ENCODE assay signal across 8 cellular contexts in genomic region chr12:114684870-114685273, GRCh38. TPM values are rescaled to one million over a fixed set of nuclear protein-coding genes. Genes with fewer than 3 reads are reported as not detected.
A peak's percentile ranks its signal among the peaks of the same experiment; 100 is the strongest.
DNase-seq lines count a peak whose midpoint lies in the region; ATAC-seq, FAIRE-seq and TF ChIP-seq lines count a peak whose summit lies in the region.

No MANE protein-coding gene starts in this region.

- H3K18ac ChIP-seq in trophoblast cell (ENCODE audit: low read length), result peak overlapping the region; percentile 95

- H3K4me3 ChIP-seq in CD8-positive, alpha-beta T cell (ENCODE audit: low read depth, low read length), result peak overlapping the region; percentile 44
- H3K4me3 ChIP-seq in SK-N-MC, result peak overlapping the region; percentile 75
- peak overlapping the region; percentile 64 for H3K4me3 ChIP-seq in trophoblast cell (ENCODE audit: low read depth, low read length)

- peak overlapping the region; percentile 68 for H3K4me2 ChIP-seq in trophoblast cell (ENCODE audit: low read length)

- peaks cover 78% of the 10 kb centered on the region for H3K79me1 ChIP-seq in trophoblast cell (ENCODE audit: low read length)

- no peak for DNase-seq in CD8-positive, alpha-beta T cell
- DNase-seq in SK-N-MC (ENCODE audit: low read depth, low spot score) (no peak), foreskin keratinocyte (no peak), trophoblast cell (no peak), frontal cortex (ENCODE audit: low spot score in 2 of 2) (no peak)
- DNase-seq in stimulated activated CD4-positive, alpha-beta T cell treated with anti-CD3 and anti-CD28 coated beads, Interleukin-15, amount 100 ng/mL, for 24 hours, result no peak

- POLR2A ChIA-PET in CD8-positive, alpha-beta T cell (lab: Charles Lee), result no interaction called here

- H3K9ac ChIP-seq in SK-N-MC (ENCODE audit: insufficient read length) (peak overlapping the region; percentile 78), trophoblast cell (ENCODE audit: low read length) (peak overlapping the region; percentile 65)

- H2BK120ac ChIP-seq in trophoblast cell (ENCODE audit: insufficient read depth, low read length, poor library complexity), result peak overlapping the region; percentile 93

- H3K27ac Mint-ChIP-seq in CD8-positive, alpha-beta T cell, result no peak overlapping the region

- H3K4me1 ChIP-seq in CD8-positive, alpha-beta T cell (ENCODE audit: insufficient read depth, low read length), result peaks cover 25% of the 10 kb centered on the region
- H3K4me1 ChIP-seq in foreskin keratinocyte (no peaks in the 10 kb centered on the region), trophoblast cell (ENCODE audit: control insufficient read depth in 1 of 2, insufficient read depth in 2 of 2, low read length in 2 of 2) (peaks cover 39 to 40% of the 10 kb centered on the region in 2 experiments)

- H4K91ac ChIP-seq in trophoblast cell (ENCODE audit: low read depth, low read length), result peak overlapping the region; percentile 96

- WGBS in trophoblast cell (ENCODE audit: extremely low coverage, insufficient coverage, insufficient read length), result no CpG with 5 or more reads among the region's 24 CpGs

- no peaks in the 10 kb centered on the region for H3K36me3 Mint-ChIP-seq in CD8-positive, alpha-beta T cell

- CTCF ChIA-PET in CD8-positive, alpha-beta T cell (lab: Charles Lee), result interaction anchor here (0.7 to 1.8 kb wide), 2 partner anchors 22 to 201 kb away, joined by 3 to 6 read pairs; no protein-coding TSS in a partner anchor

- peaks cover 82% of the 10 kb centered on the region for H3K27me3 Mint-ChIP-seq in CD8-positive, alpha-beta T cell (ENCODE audit: low read depth)

- intact Hi-C loops in CD8-positive, alpha-beta T cell (cut with DNase I, micrococcal nuclease), result no loop called here

- peak overlapping the region; percentile 95 for H3K4ac ChIP-seq in trophoblast cell (ENCODE audit: low read depth, low read length)

- peak overlapping the region; percentile 83 for H4K12ac ChIP-seq in trophoblast cell (ENCODE audit: low read depth, low read length)

- H3K14ac ChIP-seq in trophoblast cell (ENCODE audit: low read length), result peak overlapping the region; percentile 93

- peaks cover 30% of the 10 kb centered on the region for H3K4me1 Mint-ChIP-seq in CD8-positive, alpha-beta T cell (ENCODE audit: low read depth)

- H3K9me3 Mint-ChIP-seq in CD8-positive, alpha-beta T cell, result no peaks in the 10 kb centered on the region

- peaks cover 34% of the 10 kb centered on the region for H3K27me3 ChIP-seq in CD8-positive, alpha-beta T cell (ENCODE audit: insufficient read depth, low read length)
- H3K27me3 ChIP-seq in foreskin keratinocyte (no peaks in the 10 kb centered on the region), trophoblast cell (ENCODE audit: insufficient read depth, low read length) (no peaks in the 10 kb centered on the region)

- peak overlapping the region; percentile 87 for H4K8ac ChIP-seq in trophoblast cell (ENCODE audit: low read depth, low read length)

- H2BK12ac ChIP-seq in trophoblast cell (ENCODE audit: low read length), result peak overlapping the region; percentile 55

- ATAC-seq in CD8-positive, alpha-beta T cell, result no peak
- ATAC-seq in foreskin keratinocyte (no peak), GM18502 (IDR thresholded peaks at IDR 0.05; ENCODE audit: poor library complexity, unreplicated experiment) (no peak), HG02938 (IDR thresholded peaks at IDR 0.05; ENCODE audit: unreplicated experiment) (no peak)

- no peaks in the 10 kb centered on the region for H3K36me3 ChIP-seq in CD8-positive, alpha-beta T cell (ENCODE audit: insufficient read depth, low read length)
- H3K36me3 ChIP-seq in SK-N-MC (ENCODE audit: insufficient read depth, low read length) (peaks cover 14% of the 10 kb centered on the region), trophoblast cell (ENCODE audit: control insufficient read depth in 1 of 2, insufficient read depth in 2 of 2, low read length in 2 of 2) (peaks cover 4 to 11% of the 10 kb centered on the region in 2 experiments)

- H2AFZ ChIP-seq in trophoblast cell (ENCODE audit: insufficient read depth, low read length, poor library complexity), result peak overlapping the region; percentile 58

- no peak for TF ChIP-seq CTCF in CD8-positive, alpha-beta T cell (IDR thresholded peaks at IDR 0.05)
- no peak for TF ChIP-seq CTCF in foreskin keratinocyte (conservative IDR thresholded peaks at IDR 0.05)

- H3K23ac ChIP-seq in trophoblast cell (ENCODE audit: low read length), result peak overlapping the region; percentile 2

- no peak for FAIRE-seq in frontal cortex (lab: Jason Lieb, UNC)

- H2AK5ac ChIP-seq in trophoblast cell (ENCODE audit: low read length), result peak overlapping the region; percentile 66

- H2BK5ac ChIP-seq in trophoblast cell (ENCODE audit: low read depth, low read length, poor library complexity), result peak overlapping the region; percentile 93

- peaks cover 61% of the 10 kb centered on the region for H3K79me2 ChIP-seq in trophoblast cell (ENCODE audit: control insufficient read depth, insufficient read depth, low read length, poor library complexity)

- peak overlapping the region; percentile 29 for H3K4me3 Mint-ChIP-seq in CD8-positive, alpha-beta T cell

- H3K9me3 ChIP-seq in CD8-positive, alpha-beta T cell (ENCODE audit: low read length), result no peaks in the 10 kb centered on the region
- H3K9me3 ChIP-seq in SK-N-MC (ENCODE audit: low read depth, low read length) (no peaks in the 10 kb centered on the region), trophoblast cell (ENCODE audit: insufficient read depth, low read depth, low read length) (no peaks in the 10 kb centered on the region)

- no peak overlapping the region for H3K27ac ChIP-seq in CD8-positive, alpha-beta T cell (ENCODE audit: low read depth, low read length)
- peak overlapping the region; percentile 87 for H3K27ac ChIP-seq in SK-N-MC
- peak overlapping the region; percentile 82 for H3K27ac ChIP-seq in foreskin keratinocyte
- peak overlapping the region; percentile 98 for H3K27ac ChIP-seq in trophoblast cell (ENCODE audit: low read depth, low read length)

RNA-seq across cellular contexts. Expression of gene TBX3, which starts 0.9 kb away (rescaled TPM):
- not detected for total RNA-seq in CD8-positive, alpha-beta T cell
- total RNA-seq in foreskin keratinocyte, result 25.1 and 33.5 TPM in 2 replicates
- 10.3 and 11.9 TPM in 2 replicates for polyA plus RNA-seq in foreskin keratinocyte
- polyA plus RNA-seq in trophoblast cell (2013), result 292 and 302 TPM in 2 replicates
- 1.6 TPM for total RNA-seq in frontal cortex
